8 cellular contexts compared by ENCODE assay signal in the genomic region with DNA sequence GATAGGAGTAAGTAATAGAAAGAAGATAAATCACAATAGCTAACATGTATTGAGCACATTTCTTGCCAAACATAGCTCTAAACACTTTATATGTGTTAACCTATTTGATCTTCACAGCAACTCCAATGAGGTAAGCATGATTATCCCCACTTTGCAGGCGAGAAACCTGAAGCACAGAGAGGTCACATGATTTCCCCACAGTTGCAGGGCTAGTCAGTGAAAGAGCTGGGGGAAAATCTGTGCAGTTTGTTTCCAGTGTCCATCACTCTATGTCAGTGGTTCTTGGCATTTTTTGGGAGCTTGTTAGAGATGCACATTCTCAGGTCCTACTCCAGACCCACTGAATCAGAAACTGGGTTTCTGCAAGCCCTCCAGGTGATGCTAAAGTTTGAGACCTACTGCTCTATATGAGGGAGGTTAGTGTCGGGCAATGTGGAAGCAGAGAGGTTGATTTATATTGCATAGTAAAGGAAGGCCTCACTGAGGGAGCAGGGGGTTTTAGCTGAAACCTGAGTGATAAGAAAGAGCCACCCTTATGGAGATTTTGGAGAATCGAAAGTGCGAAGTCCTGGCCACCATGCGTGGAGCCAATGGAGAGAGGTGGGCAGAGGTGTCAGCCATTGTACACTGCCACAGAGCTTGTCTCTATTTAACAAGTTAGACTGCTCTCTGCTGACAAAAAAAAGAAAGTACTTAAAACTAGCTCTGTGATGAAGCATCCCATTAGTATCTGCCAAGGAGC. TPM values are rescaled to one million over a fixed set of nuclear protein-coding genes. Genes with fewer than 3 reads are reported as not detected.
DNase-seq lines count a peak whose midpoint lies in the region; ATAC-seq and TF ChIP-seq lines count a peak whose summit lies in the region.

No MANE protein-coding gene starts in this region.

- no peaks in the 10 kb centered on the region for H4K20me1 ChIP-seq in DOHH2 (ENCODE audit: control insufficient read depth, insufficient read depth, low read depth, low read length)

- H3K4me2 ChIP-seq in DOHH2 (ENCODE audit: low read length): 0 out of 2 replicates have a peak overlapping the region, but pooled peaks have one; percentile 16

- ATAC-seq in GM19395 (IDR thresholded peaks at IDR 0.05; ENCODE audit: unreplicated experiment) (peak; percentile 80), HG03342 (IDR thresholded peaks at IDR 0.05; ENCODE audit: unreplicated experiment) (peak; percentile 70), mucosa of descending colon (peak; percentile 68)
- peak; percentile 76 to 85 for ATAC-seq in activated T-cell treated with anti-CD3 and anti-CD28 coated beads, Interleukin-2, amount 50 U/mL, for 4 hours

- H3K4me3 ChIP-seq in DOHH2 (ENCODE audit: low read length) (no peak overlapping the region; the same call in 1 of the 2 replicates), mucosa of descending colon (no peak overlapping the region)

- peak; percentile 42 for TF ChIP-seq CTCF in DOHH2 (IDR thresholded peaks at IDR 0.05; ENCODE audit: low read depth, low read length, poor library complexity, severe bottlenecking)
- TF ChIP-seq CTCF in mucosa of descending colon (IDR thresholded peaks at IDR 0.05): no peak

- H3F3A ChIP-seq in DOHH2 (ENCODE audit: control insufficient read depth, insufficient read depth): no peaks in the 10 kb centered on the region

- no peak for DNase-seq in activated T-cell treated with anti-CD3 and anti-CD28 coated beads, Interleukin-2, amount 50 U/mL, for 4 hours
- DNase-seq in mucosa of descending colon (no peak), cerebellar cortex (ENCODE audit: low spot score) (no peak), erythroblast (lab: John Stamatoyannopoulos, UW) (no peak), SK-N-DZ (ENCODE audit: low spot score) (no peak)

- no peak overlapping the region for H3K27ac ChIP-seq in DOHH2 (ENCODE audit: low read depth, low read length)

- peaks cover 1% of the 10 kb centered on the region; the same call in 1 of the 2 replicates for H3K27me3 ChIP-seq in DOHH2 (ENCODE audit: control insufficient read depth, low read length)

- peak overlapping the region; percentile 57 for H3K4me3 Mint-ChIP-seq in activated T-cell treated with anti-CD3 and anti-CD28 coated beads, Interleukin-2, amount 50 U/mL, for 4 hours

- H3K9me2 ChIP-seq in DOHH2 (replicated peaks; ENCODE audit: control insufficient read depth, low read length): no peaks in the 10 kb centered on the region

- no peaks in the 10 kb centered on the region for H3K36me3 ChIP-seq in DOHH2 (ENCODE audit: control insufficient read depth, low read length)
- no peaks in the 10 kb centered on the region for H3K36me3 ChIP-seq in mucosa of descending colon (ENCODE audit: low read depth)

- intact Hi-C loops in mucosa of descending colon (cut with DNase I, micrococcal nuclease): loop anchor here in 1 of 2 donors (2.0 kb wide), 1 partner anchor 83 kb away; no protein-coding TSS in a partner anchor

- H3K27me3 Mint-ChIP-seq in activated T-cell treated with anti-CD3 and anti-CD28 coated beads, Interleukin-2, amount 50 U/mL, for 4 hours (ENCODE audit: low read depth): no peaks in the 10 kb centered on the region

- TF ChIP-seq POLR2A in erythroblast (IDR thresholded peaks at IDR 0.05; ENCODE audit: low read length): no peak

- H3K4me1 ChIP-seq in DOHH2 (ENCODE audit: control insufficient read depth, low read length): peaks cover 4% of the 10 kb centered on the region
- no peaks in the 10 kb centered on the region for H3K4me1 ChIP-seq in mucosa of descending colon (ENCODE audit: low read depth)

- H3K4me1 Mint-ChIP-seq in activated T-cell treated with anti-CD3 and anti-CD28 coated beads, Interleukin-2, amount 50 U/mL, for 4 hours (ENCODE audit: low read depth): peaks cover 10% of the 10 kb centered on the region

- no peaks in the 10 kb centered on the region for H3K9me3 ChIP-seq in DOHH2 (ENCODE audit: control insufficient read depth, insufficient read depth, low read length)
- H3K9me3 ChIP-seq in mucosa of descending colon: no peaks in the 10 kb centered on the region

- no peaks in the 10 kb centered on the region for H3K9me3 Mint-ChIP-seq in activated T-cell treated with anti-CD3 and anti-CD28 coated beads, Interleukin-2, amount 50 U/mL, for 4 hours

- H3K36me3 Mint-ChIP-seq in activated T-cell treated with anti-CD3 and anti-CD28 coated beads, Interleukin-2, amount 50 U/mL, for 4 hours (ENCODE audit: insufficient read depth): no peaks in the 10 kb centered on the region

- H3K79me2 ChIP-seq in DOHH2 (ENCODE audit: control insufficient read depth, low read length): no peaks in the 10 kb centered on the region

RNA-seq across cellular contexts. Expression of gene MCOLN3, which starts 20.9 kb away (rescaled TPM):
- total RNA-seq in activated T-cell treated with anti-CD3 and anti-CD28 coated beads, Interleukin-2, amount 50 U/mL, for 4 hours: under 1 TPM in 2 of 3 donors, not detected in 1; 0.08 to 0.19 TPM
- 1 to 10 TPM in 2 of 3 donors, under 1 TPM in 1; 0.80 to 2.3 (median 2.2) TPM for total RNA-seq in mucosa of descending colon
- polyA plus RNA-seq in SK-N-DZ (2014; cell fraction: cytosol; rRNA removed): 0.02 TPM in 1 of 2 replicates, not detected in the other
- not detected in 2 replicates for polyA plus RNA-seq in SK-N-DZ (2014; cell fraction: nucleus; rRNA removed)

RNA-seq across cellular contexts. Expression of gene MCOLN2, which starts 30.5 kb away (rescaled TPM):
- 10 to 100 TPM; 32.9 to 67.7 (median 54.8) TPM for total RNA-seq in activated T-cell treated with anti-CD3 and anti-CD28 coated beads, Interleukin-2, amount 50 U/mL, for 4 hours
- total RNA-seq in mucosa of descending colon: 100 to 1,000 TPM in 1 of 3 donors, 10 to 100 TPM in 2; 10.8 to 101 (median 66.2) TPM
- not detected in 2 replicates for polyA plus RNA-seq in SK-N-DZ (2014; cell fraction: cytosol; rRNA removed)
- polyA plus RNA-seq in SK-N-DZ (2014; cell fraction: nucleus; rRNA removed): 0.24 and 0.27 TPM in 2 replicates
